ENCODE assay signal across 2 cellular contexts in genomic region chr1:187374130-187374529, GRCh38.
TF ChIP-seq lines count a peak whose summit lies in the region.

No MANE protein-coding gene starts in this region.

TF ChIP-seq in GM23338, 12 proteins besides CTCF, POLR2A, EP300 and RAD21 (continued from another document):
- TF ChIP-seq ZNF462 (CRISPR knock-in tag; IDR thresholded peaks at IDR 0.05) (no peak), ETS1 (IDR thresholded peaks at IDR 0.05) (no peak), EZH2phosphoT487 (IDR thresholded peaks at IDR 0.05; ENCODE audit: unreplicated experiment) (no peak), EZH2 (IDR thresholded peaks at IDR 0.05; ENCODE audit: low read depth, unreplicated experiment) (no peak), REST (IDR thresholded peaks at IDR 0.05; ENCODE audit: unreplicated experiment) (no peak), ZNF331 (CRISPR knock-in tag; IDR thresholded peaks at IDR 0.05; ENCODE audit: low read depth) (no peak), NANOG (IDR thresholded peaks at IDR 0.05; ENCODE audit: borderline replicate concordance) (no peak), STAT1 (IDR thresholded peaks at IDR 0.05; ENCODE audit: unreplicated experiment) (no peak), CREB1 (CRISPR knock-in tag; IDR thresholded peaks at IDR 0.05; ENCODE audit: low read depth) (no peak)

TF ChIP-seq in WTC11, 78 proteins besides CTCF, POLR2A, EP300 and RAD21 (continued from another document):
- TF ChIP-seq E2F1 (CRISPR knock-in tag; IDR thresholded peaks at IDR 0.05) (no peak), NR3C1 (CRISPR knock-in tag; conservative IDR thresholded peaks at IDR 0.05; ENCODE audit: low read depth) (no peak), OVOL2 (CRISPR knock-in tag; IDR thresholded peaks at IDR 0.05; ENCODE audit: borderline replicate concordance) (no peak), USF2 (CRISPR knock-in tag; IDR thresholded peaks at IDR 0.05) (no peak), ZNF671 (CRISPR knock-in tag; IDR thresholded peaks at IDR 0.05) (no peak), ZNF416 (CRISPR knock-in tag; IDR thresholded peaks at IDR 0.05) (no peak)
